In genomic region chr4:78379991-78380739, GRCh38 we compare ENCODE assay signal across 17 cellular contexts.
A peak's percentile ranks its signal among the peaks of the same experiment; 100 is the strongest.
DNase-seq lines count a peak whose midpoint lies in the region; ATAC-seq, FAIRE-seq and TF ChIP-seq lines count a peak whose summit lies in the region.
"Had no signal": no experiment of that assay in that cellular context is flagged by ENCODE, and none has a peak within 500 bp of the region (broad histone marks: within the 10 kb centered on the region; RNA-seq: fewer than 3 reads in every experiment).

No MANE protein-coding gene starts in this region.

- H3K27ac ChIP-seq in pancreas: peak overlapping the region in 1 of 4 donors; percentile 27
- H3K27ac ChIP-seq in PC-3 (ENCODE audit: low read length): no peak overlapping the region
- H3K27ac ChIP-seq: gastroesophageal sphincter, ovary, SK-N-MC, VCaP had no signal

- no peaks in the 10 kb centered on the region for H3K27me3 ChIP-seq in pancreas
- H3K27me3 ChIP-seq in PC-3 (ENCODE audit: low read length): no peaks in the 10 kb centered on the region
- H3K27me3 ChIP-seq: BE2C, gastroesophageal sphincter, ovary had no signal

- intact Hi-C loops in pancreas (cut with DNase I): no loop called here
- intact Hi-C loops in PC-3 (cut with micrococcal nuclease): no loop called here

- no peaks in the 10 kb centered on the region for H3F3A ChIP-seq in PC-3 (ENCODE audit: low read length, unreplicated experiment)

- no peak overlapping the region for H2AFZ ChIP-seq in PC-3 (ENCODE audit: low read length)

- H3K4me3 ChIP-seq in fibroblast of mammary gland (ENCODE audit: control insufficient read depth, low read depth, low read length) (no peak overlapping the region), pancreas (no peak overlapping the region), PC-3 (ENCODE audit: low read length) (no peak overlapping the region)
- H3K4me3 ChIP-seq: gastroesophageal sphincter, ovary, SK-N-MC had no signal

- ATAC-seq in pancreas: peak in 3 of 4 donors; percentile 43 to 91 (median 46)
- no peak for ATAC-seq in HG03342 (IDR thresholded peaks at IDR 0.05; ENCODE audit: unreplicated experiment)
- no peak for ATAC-seq in PC-3
- ATAC-seq in HG03520 (IDR thresholded peaks at IDR 0.05; ENCODE audit: unreplicated experiment): no peak
- ATAC-seq: gastroesophageal sphincter had no signal

- CTCF ChIA-PET in PC-3 (lab: Charles Lee): no interaction called here

- DNase-seq in EL: peak; percentile 42
- peak; percentile 25 for DNase-seq in LHCN-M2 (ENCODE audit: low read depth)
- DNase-seq in fibroblast of mammary gland (ENCODE audit: low read depth): peak; percentile 32
- peak in 1 of 6 donors; percentile 32 for DNase-seq in pancreas
- no peak for DNase-seq in GM19238 (ENCODE audit: insufficient read length, low spot score)
- no peak for DNase-seq in PC-3
- DNase-seq: activated effector memory CD4-positive, alpha-beta T cell treated with anti-CD3 and anti-CD28 coated beads, Interleukin-2, amount 50 U/mL, for 16 hours; aorta; BE2C; DMS79; NCI-H1092 treated with DMSO at 0.1 percent for 48 hours; ovary had no signal

- H3K36me3 ChIP-seq in pancreas: no peaks in the 10 kb centered on the region
- H3K36me3 ChIP-seq in PC-3 (ENCODE audit: low read depth, low read length): no peaks in the 10 kb centered on the region
- H3K36me3 ChIP-seq: gastroesophageal sphincter, ovary had no signal

- H3K9me3 ChIP-seq in pancreas: no peaks in the 10 kb centered on the region
- no peaks in the 10 kb centered on the region for H3K9me3 ChIP-seq in PC-3 (ENCODE audit: low read length)
- H3K9me3 ChIP-seq: BE2C, gastroesophageal sphincter, ovary had no signal

- no peak overlapping the region for H3K4me2 ChIP-seq in PC-3 (ENCODE audit: low read length)

- POLR2A ChIA-PET in PC-3 (lab: Charles Lee; ENCODE audit: unreplicated experiment): no interaction called here

- no peaks in the 10 kb centered on the region for H3K79me2 ChIP-seq in PC-3 (ENCODE audit: low read length)

- no peaks in the 10 kb centered on the region for H3K9me2 ChIP-seq in PC-3 (replicated peaks; ENCODE audit: low read length)

- TF ChIP-seq CTCF in fibroblast of mammary gland (conservative IDR thresholded peaks at IDR 0.05; ENCODE audit: control insufficient read depth, insufficient read depth, low read depth, low read length) (no peak), pancreas (IDR thresholded peaks at IDR 0.05) (no peak), PC-3 (conservative IDR thresholded peaks at IDR 0.05; ENCODE audit: low read depth, low read length) (no peak)

- H3K4me1 ChIP-seq in pancreas (no peaks in the 10 kb centered on the region), PC-3 (ENCODE audit: insufficient read depth, low read length) (no peaks in the 10 kb centered on the region; the same call in 1 of the 2 replicates)
- H3K4me1 ChIP-seq: BE2C, gastroesophageal sphincter had no signal

- FAIRE-seq in pancreas (lab: Jason Lieb, UNC): no peak

- WGBS in pancreas, 2 donors: 61 to 62% methylated on average over 4 of the region's 4 CpGs

- H3K9ac ChIP-seq in PC-3 (ENCODE audit: low read length): no peak overlapping the region

- H4K20me1 ChIP-seq in PC-3 (ENCODE audit: low read length): no peaks in the 10 kb centered on the region

- BruUV-seq in PC-3 (replicated peaks; lab: Mats Ljungman, UMichigan): no TSS peak

Comparison
In these comparisons a context has a peak if more than half of its experiments do, and no peak if none do; other contexts are left out.
1. DNase-seq: peak in EL (single experiment), LHCN-M2 (single experiment) and fibroblast of mammary gland (single experiment); none in GM19238 (single experiment) and PC-3 (single experiment).
2. ATAC-seq: peak in pancreas (3 of 4); none in HG03342 (single experiment), PC-3 (single experiment) and HG03520 (single experiment).